2 cellular contexts compared by ENCODE assay signal in genomic region chr2:4115435-4115834, GRCh38.
DNase-seq lines count a peak whose midpoint lies in the region; ATAC-seq, FAIRE-seq and TF ChIP-seq lines count a peak whose summit lies in the region.
"Not testable (repeated sequence)": the region's sequence is repeated elsewhere in the genome, so short reads cannot be mapped to it uniquely, and the experiment has no call there.

No MANE protein-coding gene starts in this region.

- FAIRE-seq in K562 (lab: Jason Lieb, UNC): not testable (repeated sequence)

- CTCF ChIA-PET in HEK293 (lab: Yijun Ruan, JAX); K562 (lab: Yijun Ruan, JAX; ENCODE audit: low intra/inter-chr PET ratio): not testable (repeated sequence)

- H3K27ac ChIP-seq in HEK293 (ENCODE audit: extremely low read depth, low read depth, low read length); K562 (ENCODE audit: extremely low read depth, low read depth, low read length): not testable (repeated sequence)

- not testable (repeated sequence) for DNase-seq in K562 (ENCODE audit: extremely low read depth in 1 of 4, low spot score in 3 of 4)

- H3K36me3 ChIP-seq in HEK293 (ENCODE audit: control insufficient read depth in 2 of 2, insufficient read depth in 1 of 2, low read length in 2 of 2); K562 (ENCODE audit: control insufficient read depth, insufficient read depth, low read length): not testable (repeated sequence)

- not testable (repeated sequence) for H3K9ac ChIP-seq in K562 (ENCODE audit: insufficient read depth in 1 of 2, low read depth in 2 of 2, low read length in 2 of 2)

- intact Hi-C loops in K562 (cut with micrococcal nuclease): not testable (repeated sequence)

- 0% methylated on average over 3 of the region's 3 CpGs for WGBS in K562 (ENCODE audit: insufficient coverage, low coverage, missing lambda C conversion rate)

- TF ChIP-seq CTCF in HEK293 (tag by site-specific recombination; IDR thresholded peaks at IDR 0.05); K562 (IDR thresholded peaks at IDR 0.05 in 2 of 3, conservative IDR thresholded peaks at IDR 0.05 in 1 of 3; ENCODE audit: insufficient read depth in 2 of 3, low read depth in 1 of 3, low read length in 3 of 3): not testable (repeated sequence)

- not testable (repeated sequence) for TF ChIP-seq POLR2A in K562 (conservative IDR thresholded peaks at IDR 0.05)

- H3K4me2 ChIP-seq in K562 (ENCODE audit: insufficient read depth, low read length): not testable (repeated sequence)

- not testable (repeated sequence) for H3K4me1 ChIP-seq in HEK293 (ENCODE audit: control insufficient read depth, insufficient read depth, low read length); K562 (replicated peaks in 1 of 2; ENCODE audit: control insufficient read depth in 2 of 2, insufficient read depth in 2 of 2, low read length in 2 of 2)

- not testable (repeated sequence) for BruUV-seq in K562 (replicated peaks; lab: Mats Ljungman, UMichigan)

- not testable (repeated sequence) for H3K9me3 ChIP-seq in HEK293 (ENCODE audit: control insufficient read depth, insufficient read depth, low read depth, low read length); K562 (replicated peaks; ENCODE audit: control insufficient read depth, insufficient read depth, low read depth, low read length)

- not testable (repeated sequence) for TF ChIP-seq RAD21 in K562 (CRISPR knock-in tag; conservative IDR thresholded peaks at IDR 0.05 in 1 of 2, IDR thresholded peaks at IDR 0.05 in 1 of 2)

- H2AFZ ChIP-seq in K562 (ENCODE audit: low read depth, low read length): not testable (repeated sequence)

- not testable (repeated sequence) for ATAC-seq in K562

- POLR2A ChIA-PET in HEK293 (lab: Yijun Ruan, JAX); K562 (lab: Yijun Ruan, JAX): not testable (repeated sequence)

- not testable (repeated sequence) for H3K27me3 ChIP-seq in K562 (ENCODE audit: control insufficient read depth in 2 of 2, insufficient read depth in 2 of 2, low read length in 2 of 2)

- not testable (repeated sequence) for H4K20me1 ChIP-seq in K562 (replicated peaks; ENCODE audit: control insufficient read depth, insufficient read depth, low read length)

- not testable (repeated sequence) for TF ChIP-seq EP300 in K562 (IDR thresholded peaks at IDR 0.05; ENCODE audit: low read length)

- not testable (repeated sequence) for H3K79me2 ChIP-seq in K562 (ENCODE audit: control insufficient read depth, insufficient read depth, low read length)

- in situ Hi-C loops in K562 (cut with MboI): not testable (repeated sequence)

- not testable (repeated sequence) for H3K4me3 ChIP-seq in HEK293 (ENCODE audit: low read depth, low read length); K562

- H3K9me1 ChIP-seq in K562 (ENCODE audit: control insufficient read depth, insufficient read depth, low read length): not testable (repeated sequence)

TF ChIP-seq in HEK293, 187 proteins besides CTCF, POLR2A, EP300 and RAD21:
- peak; percentile 62; the same call in 1 of the 2 replicates for TF ChIP-seq ZNF146 (tag by site-specific recombination; IDR thresholded peaks at IDR 0.05)

TF ChIP-seq in K562, 482 proteins besides CTCF, POLR2A, EP300 and RAD21:
- peak; percentile 51 for TF ChIP-seq ZNF146 (CRISPR knock-in tag; IDR thresholded peaks at IDR 0.05; ENCODE audit: unreplicated experiment)
